ENCODE assay signal across 8 cellular contexts in the genomic region with DNA sequence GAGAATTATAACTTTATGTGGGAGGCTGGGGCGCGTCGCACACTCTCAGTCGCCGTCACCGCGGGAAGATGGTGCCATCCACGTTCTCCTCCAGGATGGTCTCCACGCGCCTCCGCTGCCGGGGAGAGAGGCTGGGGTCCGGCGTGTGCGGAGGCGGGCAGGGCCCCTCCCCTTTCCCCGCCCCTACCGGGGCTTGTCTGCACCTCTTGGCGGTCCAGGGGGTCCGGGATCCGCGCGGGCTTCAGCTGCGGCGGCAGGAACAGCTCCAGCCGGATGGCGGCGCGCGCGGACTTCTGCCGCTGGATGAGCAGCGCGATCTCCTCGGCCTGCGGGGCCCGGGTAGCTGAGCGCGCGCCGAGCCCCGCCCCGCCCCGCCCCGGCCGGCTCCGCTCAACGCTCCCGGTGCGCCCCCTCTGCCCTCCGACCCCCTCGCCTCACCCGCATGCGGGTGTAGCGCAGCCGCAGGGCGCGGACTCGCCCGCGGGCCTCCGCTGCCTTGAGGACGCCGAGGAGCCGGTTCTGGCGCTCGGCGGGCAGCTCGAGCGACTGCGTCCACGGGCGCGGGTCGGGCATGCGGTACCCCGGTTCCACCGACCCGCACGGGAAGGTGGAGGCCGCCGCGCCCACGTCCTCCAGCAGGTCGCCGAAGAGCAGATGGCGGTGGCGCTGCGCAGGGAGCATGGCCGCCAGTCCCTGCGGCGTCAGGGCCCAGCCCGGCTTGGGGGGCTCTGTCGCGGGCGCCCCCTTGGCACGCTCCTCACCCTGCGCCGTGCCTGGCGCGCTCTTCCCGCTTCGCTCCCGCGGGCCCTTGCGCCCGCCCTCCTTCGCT. TPM values are rescaled to one million over a fixed set of nuclear protein-coding genes. Genes with fewer than 3 reads are reported as not detected.
A peak's percentile ranks its signal among the peaks of the same experiment; 100 is the strongest.
DNase-seq lines count a peak whose midpoint lies in the region; ATAC-seq and TF ChIP-seq lines count a peak whose summit lies in the region.

No MANE protein-coding gene starts in this region.

- H3K36me3 Mint-ChIP-seq in activated naive CD8-positive, alpha-beta T cell treated with anti-CD3 and anti-CD28 coated beads for 36 hours = no peaks in the 10 kb centered on the region

- H2AFZ ChIP-seq in Loucy (ENCODE audit: low read length) = peak overlapping the region; percentile 89

- H3K36me3 ChIP-seq in Loucy (ENCODE audit: insufficient read depth, low read length) (no peaks in the 10 kb centered on the region), SK-N-MC (ENCODE audit: insufficient read depth, low read length) (no peaks in the 10 kb centered on the region), vagina (no peaks in the 10 kb centered on the region)

- H3K27ac ChIP-seq in SK-N-MC = no peak overlapping the region
- no peak overlapping the region for H3K27ac ChIP-seq in vagina

- ATAC-seq in Right ventricle myocardium inferior (peak; percentile 53), HG03469 (IDR thresholded peaks at IDR 0.05; ENCODE audit: unreplicated experiment) (no peak)

- peaks cover 20% of the 10 kb centered on the region for H3F3A ChIP-seq in Loucy (ENCODE audit: low read depth)

- H3K9ac ChIP-seq in Loucy (ENCODE audit: low read depth, low read length, poor library complexity, severe bottlenecking) = peak overlapping the region; percentile 61
- no peak overlapping the region for H3K9ac ChIP-seq in SK-N-MC (ENCODE audit: insufficient read length)

- H3K4me3 Mint-ChIP-seq in activated naive CD8-positive, alpha-beta T cell treated with anti-CD3 and anti-CD28 coated beads for 36 hours = peak overlapping the region; percentile 60

- DNase-seq in DMS153 (lab: John Stamatoyannopoulos, UW) = peak; percentile 25
- DNase-seq in SK-N-MC (ENCODE audit: low read depth, low spot score) = no peak
- DNase-seq in activated naive CD8-positive, alpha-beta T cell treated with anti-CD3 and anti-CD28 coated beads for 36 hours = peak; percentile 82
- peak; percentile 92 for DNase-seq in Right ventricle myocardium inferior (ENCODE audit: missing footprints)
- DNase-seq in posterior cingulate gyrus = peak; percentile 59 to 97 (median 80)
- DNase-seq in vagina (ENCODE audit: extremely low spot score in 2 of 2) = no peak

- H3K27me3 ChIP-seq in Loucy (ENCODE audit: insufficient read depth, low read length, poor library complexity, severe bottlenecking) (no peaks in the 10 kb centered on the region), vagina (no peaks in the 10 kb centered on the region)

- H3K9me3 ChIP-seq in Loucy (ENCODE audit: insufficient read depth, low read depth, low read length) (no peaks in the 10 kb centered on the region), SK-N-MC (ENCODE audit: low read depth, low read length) (no peaks in the 10 kb centered on the region), vagina (no peaks in the 10 kb centered on the region)

- intact Hi-C loops in Right ventricle myocardium inferior (cut with DNase I) = loop anchor here (2.0 to 5.0 kb wide), 2 partner anchors 37 to 106 kb away; a partner anchor contains a TSS
- intact Hi-C loops in posterior cingulate gyrus (cut with DNase I) = loop anchor here (1.0 kb wide), 1 partner anchor 37 kb away; no protein-coding TSS in a partner anchor
- intact Hi-C loops in vagina (cut with DNase I) = no loop called here

- no peaks in the 10 kb centered on the region for H3K9me2 ChIP-seq in Loucy (replicated peaks; ENCODE audit: low read depth, low read length)

- TF ChIP-seq CTCF in Loucy (conservative IDR thresholded peaks at IDR 0.05; ENCODE audit: low read length) = peak; percentile 59
- peak; percentile 12 to 61 (median 51) for TF ChIP-seq CTCF in vagina (IDR thresholded peaks at IDR 0.05)

- peak overlapping the region; percentile 90 for H3K4me2 ChIP-seq in Loucy (ENCODE audit: low read depth, low read length, poor library complexity, severe bottlenecking)

- H4K20me1 ChIP-seq in Loucy (ENCODE audit: insufficient read depth, low read length, poor library complexity, severe bottlenecking) = no peaks in the 10 kb centered on the region

- TF ChIP-seq POLR2A in vagina (IDR thresholded peaks at IDR 0.05) = no peak

- no peaks in the 10 kb centered on the region for H3K79me2 ChIP-seq in Loucy (ENCODE audit: insufficient read depth, low read length)

- peaks cover 2% of the 10 kb centered on the region for H3K9me3 Mint-ChIP-seq in activated naive CD8-positive, alpha-beta T cell treated with anti-CD3 and anti-CD28 coated beads for 36 hours

- peaks cover 28% of the 10 kb centered on the region for H3K27me3 Mint-ChIP-seq in activated naive CD8-positive, alpha-beta T cell treated with anti-CD3 and anti-CD28 coated beads for 36 hours

- peaks cover 27% of the 10 kb centered on the region for H3K4me1 Mint-ChIP-seq in activated naive CD8-positive, alpha-beta T cell treated with anti-CD3 and anti-CD28 coated beads for 36 hours

- H3K4me1 ChIP-seq in Loucy (ENCODE audit: insufficient read depth, low read length, poor library complexity, severe bottlenecking) (peaks cover 26% of the 10 kb centered on the region), vagina (peaks cover 25% of the 10 kb centered on the region)

- H3K4me3 ChIP-seq in Loucy (ENCODE audit: low read length, poor library complexity, severe bottlenecking) = peak overlapping the region; percentile 70
- H3K4me3 ChIP-seq in SK-N-MC = peak overlapping the region; percentile 82
- H3K4me3 ChIP-seq in vagina = peak overlapping the region; percentile 36 to 62

- no peak overlapping the region for H3K27ac Mint-ChIP-seq in activated naive CD8-positive, alpha-beta T cell treated with anti-CD3 and anti-CD28 coated beads for 36 hours

RNA-seq across cellular contexts. Expression of a gene that starts 0.6 kb away (rescaled TPM):
- total RNA-seq in activated naive CD8-positive, alpha-beta T cell treated with anti-CD3 and anti-CD28 coated beads for 36 hours = under 1 TPM; 0.47 to 0.50 TPM
- total RNA-seq in Right ventricle myocardium inferior (not detected), vagina (not detected)

RNA-seq across cellular contexts. Expression of a gene that starts 3.7 kb away (rescaled TPM):
- under 1 TPM; 0.16 to 0.25 TPM for total RNA-seq in activated naive CD8-positive, alpha-beta T cell treated with anti-CD3 and anti-CD28 coated beads for 36 hours
- total RNA-seq in Right ventricle myocardium inferior (0.49 TPM), vagina (1.5 TPM)

RNA-seq across cellular contexts. Expression of a gene that starts 4.3 kb away (rescaled TPM):
- 10 to 100 TPM; 26.4 to 31.8 TPM for total RNA-seq in activated naive CD8-positive, alpha-beta T cell treated with anti-CD3 and anti-CD28 coated beads for 36 hours
- total RNA-seq in Right ventricle myocardium inferior (6.6 TPM), vagina (20.6 TPM)

RNA-seq across cellular contexts. Expression of a gene that starts 20.6 kb away (rescaled TPM):
- total RNA-seq in activated naive CD8-positive, alpha-beta T cell treated with anti-CD3 and anti-CD28 coated beads for 36 hours = 10 to 100 TPM; 37.8 to 38.6 TPM
- total RNA-seq in Right ventricle myocardium inferior (39.0 TPM), vagina (33.1 TPM)

RNA-seq across cellular contexts. Expression of a gene that starts 23.8 kb away (rescaled TPM):
- not detected for total RNA-seq in activated naive CD8-positive, alpha-beta T cell treated with anti-CD3 and anti-CD28 coated beads for 36 hours
- total RNA-seq in Right ventricle myocardium inferior = not detected
- not detected for total RNA-seq in vagina

Comparison
In these comparisons a context has a peak if more than half of its experiments do, and no peak if none do; other contexts are left out.
1. DNase-seq: peak in DMS153 (single experiment), activated naive CD8-positive, alpha-beta T cell treated with anti-CD3 and anti-CD28 coated beads for 36 hours (single experiment), Right ventricle myocardium inferior (single experiment) and posterior cingulate gyrus (10 of 10); none in SK-N-MC (single experiment) and vagina (0 of 2).
2. Peak in every context shown above with its lines, with median percentiles within 50 percentile points of each other: H3K4me3 ChIP-seq.